In genomic region chr17:59761385-59762021, GRCh38 we compare ENCODE assay signal across 1 cellular context.
TF ChIP-seq lines count a peak whose summit lies in the region.

No MANE protein-coding gene starts in this region.

TF ChIP-seq in HepG2, 621 proteins besides CTCF, POLR2A, EP300 and RAD21 (continued from another document and continues in another):
- TF ChIP-seq HNF1A (IDR thresholded peaks at IDR 0.05; ENCODE audit: low read depth) (no peak), HNF1A (CRISPR knock-in tag; IDR thresholded peaks at IDR 0.05; ENCODE audit: borderline replicate concordance) (no peak), ZBTB33 (CRISPR knock-in tag; IDR thresholded peaks at IDR 0.05) (no peak), CBX2 (IDR thresholded peaks at IDR 0.05; ENCODE audit: low read depth, low read length) (no peak), CBX2 (CRISPR knock-in tag; IDR thresholded peaks at IDR 0.05; ENCODE audit: low read depth) (no peak), CREBL2 (CRISPR knock-in tag; IDR thresholded peaks at IDR 0.05; ENCODE audit: borderline replicate concordance) (no peak), NCOA2 (CRISPR knock-in tag; IDR thresholded peaks at IDR 0.05) (peak; percentile 71), GTF2F1 (IDR thresholded peaks at IDR 0.05; ENCODE audit: low read length) (no peak), MAF1 (CRISPR knock-in tag; IDR thresholded peaks at IDR 0.05; ENCODE audit: borderline replicate concordance) (no peak), PLRG1 (conservative IDR thresholded peaks at IDR 0.05) (no peak), MAZ (IDR thresholded peaks at IDR 0.05; ENCODE audit: borderline replicate concordance, low read depth, low read length) (no peak), MAZ (CRISPR knock-in tag; IDR thresholded peaks at IDR 0.05; ENCODE audit: low read depth) (no peak), SATB2 (CRISPR knock-in tag; IDR thresholded peaks at IDR 0.05) (no peak), PHF21A (CRISPR knock-in tag; IDR thresholded peaks at IDR 0.05) (peak; percentile 43; the same call in 1 of the 2 replicates), NFE2 (CRISPR knock-in tag; IDR thresholded peaks at IDR 0.05) (no peak), NFKBIZ (CRISPR knock-in tag; IDR thresholded peaks at IDR 0.05) (no peak), ZNF564 (CRISPR knock-in tag; IDR thresholded peaks at IDR 0.05) (no peak), ZNF580 (CRISPR knock-in tag; IDR thresholded peaks at IDR 0.05; ENCODE audit: borderline replicate concordance, low read depth) (no peak), SNAPC5 (CRISPR knock-in tag; IDR thresholded peaks at IDR 0.05; ENCODE audit: borderline replicate concordance) (no peak), GLI4 (CRISPR knock-in tag; IDR thresholded peaks at IDR 0.05; ENCODE audit: borderline replicate concordance) (no peak), ZFP41 (CRISPR knock-in tag; IDR thresholded peaks at IDR 0.05; ENCODE audit: borderline replicate concordance) (no peak), ZNF678 (CRISPR knock-in tag; IDR thresholded peaks at IDR 0.05) (no peak), ZNF776 (CRISPR knock-in tag; IDR thresholded peaks at IDR 0.05) (no peak), MAFF (IDR thresholded peaks at IDR 0.05; ENCODE audit: low read depth, low read length) (no peak), ZNF512 (CRISPR knock-in tag; IDR thresholded peaks at IDR 0.05) (no peak), ZNF891 (CRISPR knock-in tag; IDR thresholded peaks at IDR 0.05) (no peak), ZKSCAN8 (CRISPR knock-in tag; IDR thresholded peaks at IDR 0.05; ENCODE audit: borderline replicate concordance) (no peak), CERS6 (CRISPR knock-in tag; IDR thresholded peaks at IDR 0.05) (no peak), MLXIP (CRISPR knock-in tag; IDR thresholded peaks at IDR 0.05; ENCODE audit: borderline replicate concordance) (no peak), POLR2AphosphoS2 (IDR thresholded peaks at IDR 0.05; ENCODE audit: low read depth, low read length) (no peak), FIP1L1 (IDR thresholded peaks at IDR 0.05; ENCODE audit: borderline replicate concordance, insufficient read depth, low read depth, low read length) (no peak), ZNF780A (CRISPR knock-in tag; IDR thresholded peaks at IDR 0.05) (no peak), ZNF296 (CRISPR knock-in tag; conservative IDR thresholded peaks at IDR 0.05) (no peak), MYNN (CRISPR knock-in tag; IDR thresholded peaks at IDR 0.05; ENCODE audit: low read depth) (no peak), ZFP62 (CRISPR knock-in tag; IDR thresholded peaks at IDR 0.05) (no peak), ZNF414 (CRISPR knock-in tag; IDR thresholded peaks at IDR 0.05) (no peak), FOXP4 (CRISPR knock-in tag; IDR thresholded peaks at IDR 0.05) (no peak), GRHL1 (CRISPR knock-in tag; conservative IDR thresholded peaks at IDR 0.05) (no peak), SALL2 (CRISPR knock-in tag; IDR thresholded peaks at IDR 0.05) (no peak), SOX6 (IDR thresholded peaks at IDR 0.05) (no peak), SOX6 (CRISPR knock-in tag; IDR thresholded peaks at IDR 0.05) (peak; percentile 80), DZIP1 (CRISPR knock-in tag; IDR thresholded peaks at IDR 0.05) (no peak), ZNF773 (CRISPR knock-in tag; IDR thresholded peaks at IDR 0.05; ENCODE audit: borderline replicate concordance) (no peak), U2AF1 (optimal IDR thresholded peaks at IDR 0.05; ENCODE audit: low read depth, low read length) (no peak), ZNF329 (CRISPR knock-in tag; IDR thresholded peaks at IDR 0.05; ENCODE audit: low read depth) (no peak), AHR (CRISPR knock-in tag; IDR thresholded peaks at IDR 0.05) (no peak), SIX4 (CRISPR knock-in tag; IDR thresholded peaks at IDR 0.05) (no peak)
